1 cellular context compared by ENCODE assay signal in the genomic region with DNA sequence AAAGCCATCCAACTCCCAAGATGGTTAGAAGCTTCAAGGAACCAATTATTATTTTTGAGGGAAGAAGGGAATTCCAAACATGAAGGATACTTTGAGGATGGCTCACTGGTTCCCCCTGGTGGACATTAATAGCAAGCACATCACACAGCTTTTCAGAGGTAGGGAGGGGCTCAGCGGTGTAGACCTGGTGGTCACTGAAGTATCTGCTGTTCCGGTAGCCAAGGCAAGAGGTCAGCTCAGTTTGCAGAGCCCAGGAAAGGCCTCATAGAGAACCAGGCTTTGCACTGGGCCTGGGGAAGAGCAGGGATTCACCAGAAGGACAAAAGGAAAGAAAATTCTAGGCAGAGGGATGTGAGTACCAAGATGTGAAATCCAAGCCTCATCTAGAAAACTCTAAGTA.
A peak's percentile ranks its signal among the peaks of the same experiment; 100 is the strongest.
TF ChIP-seq lines count a peak whose summit lies in the region.

No MANE protein-coding gene starts in this region.

TF ChIP-seq in IMR-90, 13 proteins besides CTCF, POLR2A, EP300 and RAD21:
- TF ChIP-seq MAFK (IDR thresholded peaks at IDR 0.05; ENCODE audit: low read depth, low read length) (no peak), SMC3 (IDR thresholded peaks at IDR 0.05; ENCODE audit: low read depth, low read length) (peak; percentile 51)
